ENCODE assay signal across 9 cellular contexts in the genomic region with DNA sequence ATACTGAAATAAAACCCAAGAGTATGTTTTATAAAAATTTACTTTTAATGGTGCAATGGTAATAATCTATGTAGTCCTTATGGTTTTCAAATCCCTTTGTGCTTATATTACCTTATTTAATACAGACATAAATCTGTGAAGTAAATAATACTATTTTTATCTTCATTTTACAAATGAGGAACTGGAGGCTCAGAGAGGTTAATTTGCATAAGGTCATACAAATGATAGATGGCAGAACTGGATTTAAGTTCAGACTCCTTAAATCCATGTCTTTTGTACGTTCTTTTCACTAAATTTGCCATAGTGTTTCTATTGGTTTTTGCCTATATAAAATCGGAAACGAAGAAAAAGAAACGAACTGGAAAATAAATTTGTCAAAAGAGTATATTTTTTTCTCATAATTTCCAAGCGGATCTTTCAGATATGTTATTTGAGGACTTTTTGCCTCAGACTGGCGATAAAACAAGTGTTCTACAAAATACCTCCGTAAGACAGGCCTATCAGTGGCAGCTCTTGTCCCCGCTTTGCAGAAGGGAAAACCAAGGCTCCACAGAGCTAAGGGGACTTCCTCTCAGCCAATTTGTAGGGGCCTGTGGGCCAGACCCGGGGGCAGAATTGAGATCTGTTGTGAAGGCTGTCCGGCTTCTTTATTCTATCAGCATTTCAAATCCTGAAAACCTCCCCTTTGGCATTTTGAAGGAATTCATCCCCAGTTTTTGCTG. TPM values are rescaled to one million over a fixed set of nuclear protein-coding genes. Genes with fewer than 3 reads are reported as not detected.
DNase-seq lines count a peak whose midpoint lies in the region; ATAC-seq and TF ChIP-seq lines count a peak whose summit lies in the region.
"Had no signal": no experiment of that assay in that cellular context is flagged by ENCODE, and none has a peak within 500 bp of the region (broad histone marks: within the 10 kb centered on the region; RNA-seq: fewer than 3 reads in every experiment).

No MANE protein-coding gene starts in this region.

- no peaks in the 10 kb centered on the region for H3K9me3 ChIP-seq in mesenchymal stem cell (ENCODE audit: control insufficient read depth, low read length)

- H2AFZ ChIP-seq in mesenchymal stem cell (ENCODE audit: low read depth, low read length) = no peak overlapping the region

- H3K4me3 Mint-ChIP-seq in activated CD8-positive, alpha-beta T cell treated with anti-CD3 and anti-CD28 coated beads for 36 hours = peak overlapping the region; percentile 98

- TF ChIP-seq CTCF in AG04449 (IDR thresholded peaks at IDR 0.05; ENCODE audit: insufficient read depth, low read length, missing control alignments) = no peak
- no peak for TF ChIP-seq CTCF in activated CD8-positive, alpha-beta T cell treated with anti-CD3 and anti-CD28 coated beads for 36 hours (IDR thresholded peaks at IDR 0.05)

- no peak overlapping the region for H4K8ac ChIP-seq in mesenchymal stem cell (ENCODE audit: low read length)

- intact Hi-C loops in activated CD8-positive, alpha-beta T cell treated with anti-CD3 and anti-CD28 coated beads for 36 hours (cut with micrococcal nuclease) = loop anchor here (5.0 kb wide), 2 partner anchors 43 to 58 kb away; no protein-coding TSS in a partner anchor

- no peak overlapping the region for H4K91ac ChIP-seq in mesenchymal stem cell (ENCODE audit: low read length)

- peak overlapping the region in 1 of 2 experiments; percentile 28 for H3K18ac ChIP-seq in mesenchymal stem cell (ENCODE audit: low read depth in 1 of 2, low read length in 2 of 2)

- H3K14ac ChIP-seq in mesenchymal stem cell (ENCODE audit: low read length in 2 of 2) = no peak overlapping the region

- ATAC-seq in GM21528 (IDR thresholded peaks at IDR 0.05; ENCODE audit: low FRiP score, unreplicated experiment) = peak; percentile 20
- ATAC-seq in activated CD8-positive, alpha-beta T cell treated with anti-CD3 and anti-CD28 coated beads for 36 hours = peak; percentile 12
- no peak for ATAC-seq in HG02759 (IDR thresholded peaks at IDR 0.05; ENCODE audit: unreplicated experiment)
- ATAC-seq in GM18498 (IDR thresholded peaks at IDR 0.05; ENCODE audit: unreplicated experiment) = no peak

- H3K27me3 Mint-ChIP-seq in activated CD8-positive, alpha-beta T cell treated with anti-CD3 and anti-CD28 coated beads for 36 hours = no peaks in the 10 kb centered on the region

- H2AK5ac ChIP-seq in mesenchymal stem cell (ENCODE audit: low read length, severe bottlenecking) = peak overlapping the region; percentile 15

- H3K4ac ChIP-seq in mesenchymal stem cell (ENCODE audit: low read depth in 1 of 2, low read length in 2 of 2) = peak overlapping the region in 1 of 2 experiments; percentile 68

- H3K4me2 ChIP-seq in mesenchymal stem cell (ENCODE audit: low read length, poor library complexity, severe bottlenecking) = peak overlapping the region; percentile 82

- H3K23ac ChIP-seq in mesenchymal stem cell (ENCODE audit: low read length in 2 of 2) = no peak overlapping the region

- no peak overlapping the region for H3K9ac ChIP-seq in mesenchymal stem cell (ENCODE audit: low read length)

- H2BK120ac ChIP-seq in mesenchymal stem cell (ENCODE audit: low read depth, low read length) = peak overlapping the region; percentile 27

- peak overlapping the region; percentile 69; the same call in 1 of the 2 replicates for H3K4me3 ChIP-seq in AG04449 (ENCODE audit: low read depth, low read length)
- no peak overlapping the region for H3K4me3 ChIP-seq in mesenchymal stem cell (ENCODE audit: insufficient read depth in 1 of 2, low read depth in 1 of 2, low read length in 2 of 2)

- H2BK15ac ChIP-seq in mesenchymal stem cell (ENCODE audit: low read depth, poor library complexity, severe bottlenecking) = no peak overlapping the region

- WGBS in mesenchymal stem cell = 97% methylated on average over 10 of the region's 10 CpGs

- H3K36me3 ChIP-seq in mesenchymal stem cell (ENCODE audit: control insufficient read depth in 1 of 2, insufficient read depth in 2 of 2, low read depth in 1 of 2, low read length in 2 of 2) = no peaks in the 10 kb centered on the region

- H3K79me1 ChIP-seq in mesenchymal stem cell (replicated peaks; ENCODE audit: low read length, poor library complexity, severe bottlenecking) = peaks cover 20% of the 10 kb centered on the region

- POLR2A ChIA-PET in AG04449 (lab: Yijun Ruan, JAX) = no interaction called here
- POLR2A ChIA-PET in activated CD8-positive, alpha-beta T cell treated with anti-CD3 and anti-CD28 coated beads for 36 hours (lab: Charles Lee) = interaction anchor here (1.4 to 6.3 kb wide), 4 partner anchors 11 to 39 kb away, joined by 4 to 163 read pairs (median 30); no protein-coding TSS in a partner anchor

- no peak overlapping the region for H2BK5ac ChIP-seq in mesenchymal stem cell (ENCODE audit: low read depth, low read length, poor library complexity, severe bottlenecking)

- DNase-seq in AG04449 (ENCODE audit: low read depth, low spot score) = no peak
- no peak for DNase-seq in activated CD8-positive, alpha-beta T cell treated with anti-CD3 and anti-CD28 coated beads for 36 hours
- no peak for DNase-seq in mesenchymal stem cell
- DNase-seq in globus pallidus (ENCODE audit: low spot score) = no peak
- no peak for DNase-seq in DMS53 (lab: John Stamatoyannopoulos, UW)
- DNase-seq: NCI-H524 treated with DMSO at 0.1 percent for 48 hours had no signal

- peaks cover 10% of the 10 kb centered on the region for H3K4me1 ChIP-seq in mesenchymal stem cell (ENCODE audit: control insufficient read depth, insufficient read depth, low read depth, low read length)

- peaks cover 57% of the 10 kb centered on the region for H3K36me3 Mint-ChIP-seq in activated CD8-positive, alpha-beta T cell treated with anti-CD3 and anti-CD28 coated beads for 36 hours (ENCODE audit: low read depth)

- peaks cover 62% of the 10 kb centered on the region for H3K4me1 Mint-ChIP-seq in activated CD8-positive, alpha-beta T cell treated with anti-CD3 and anti-CD28 coated beads for 36 hours (ENCODE audit: low read depth)

- no peaks in the 10 kb centered on the region for H3K27me3 ChIP-seq in mesenchymal stem cell (ENCODE audit: control insufficient read depth in 1 of 2, insufficient read depth in 1 of 2, low read length in 2 of 2)

- CTCF ChIA-PET in AG04449 (lab: Yijun Ruan, JAX) = interaction anchor here (0.9 kb wide), 1 partner anchor 14 kb away, joined by 3 read pairs; no protein-coding TSS in a partner anchor
- CTCF ChIA-PET in activated CD8-positive, alpha-beta T cell treated with anti-CD3 and anti-CD28 coated beads for 36 hours (lab: Charles Lee) = interaction anchor here (1.4 to 5.6 kb wide), 3 partner anchors 19 to 87 kb away, joined by 4 to 46 read pairs (median 32); no protein-coding TSS in a partner anchor

- H3K27ac ChIP-seq in mesenchymal stem cell (ENCODE audit: low read length, poor library complexity, severe bottlenecking) = peak overlapping the region; percentile 69

- H3K9me3 Mint-ChIP-seq in activated CD8-positive, alpha-beta T cell treated with anti-CD3 and anti-CD28 coated beads for 36 hours = no peaks in the 10 kb centered on the region

- H2BK12ac ChIP-seq in mesenchymal stem cell (ENCODE audit: low read length in 2 of 2) = no peak overlapping the region

- peak overlapping the region; percentile 97 for H3K27ac Mint-ChIP-seq in activated CD8-positive, alpha-beta T cell treated with anti-CD3 and anti-CD28 coated beads for 36 hours

RNA-seq across cellular contexts. Expression of gene TNFAIP8, which starts 1.1 kb away (rescaled TPM):
- 100 to 1,000 TPM; 135 to 141 TPM for total RNA-seq in activated CD8-positive, alpha-beta T cell treated with anti-CD3 and anti-CD28 coated beads for 36 hours
- polyA plus RNA-seq in mesenchymal stem cell (2013, experiment 1 of 2) = 14.4 TPM
- polyA plus RNA-seq in mesenchymal stem cell (2013, experiment 2 of 2) = 15.0 TPM

Comparison
In these comparisons a context has a peak if more than half of its experiments do, and no peak if none do; other contexts are left out.
1. ATAC-seq: peak in GM21528 (single experiment) and activated CD8-positive, alpha-beta T cell treated with anti-CD3 and anti-CD28 coated beads for 36 hours (single experiment); none in HG02759 (single experiment) and GM18498 (single experiment).